ENCODE assay signal across 32 cellular contexts in genomic region chr10:121721257-121721656, GRCh38.
"Had no signal": no experiment of that assay in that cellular context is flagged by ENCODE, and none has a peak within 500 bp of the region (broad histone marks: within the 10 kb centered on the region; RNA-seq: fewer than 3 reads in every experiment).

No MANE protein-coding gene starts in this region.

- H3K4me1 ChIP-seq: adrenal gland, body of pancreas, breast epithelium had no signal

- DNase-seq: activated B cell treated with CpG ODN at 0.5 μM for 24 hours; activated CD4-positive, alpha-beta memory T cell treated with anti-CD3 and anti-CD28 coated beads for 36 hours; activated CD4-positive, alpha-beta T cell treated with anti-CD3 and anti-CD28 coated beads for 4 hours; activated CD4-positive, alpha-beta T cell treated with anti-CD3 and anti-CD28 coated beads, Interleukin-2, amount 10 ng/mL, durations not matched to agents 24 days and 14 days; activated CD4-positive, alpha-beta T cell treated with anti-CD3 and anti-CD28 coated beads, Interleukin-2, amount 50 U/mL, for 1 hour; activated CD4-positive, alpha-beta T cell treated with anti-CD3 and anti-CD28 coated beads, Interleukin-2, amount 50 U/mL, for 4 hours; activated CD4-positive, CD25-positive, alpha-beta regulatory T cell treated with anti-CD3 and anti-CD28 coated beads, Interleukin-2, amount 50 U/mL, for 72 hours; activated CD8-positive, alpha-beta memory T cell treated with anti-CD3 and anti-CD28 coated beads, Interleukin-2, amount 50 U/mL, for 4 hours; activated CD8-positive, alpha-beta T cell treated with anti-CD3 and anti-CD28 coated beads for 36 hours; activated effector memory CD4-positive, alpha-beta T cell treated with anti-CD3 and anti-CD28 coated beads, Interleukin-2, amount 50 U/mL, for 16 hours; activated gamma-delta T cell treated with Interleukin-2 at 50 U/mL for 16 hours; activated naive CD4-positive, alpha-beta T cell; activated naive CD4-positive, alpha-beta T cell treated with anti-CD3 and anti-CD28 coated beads for 36 hours; activated naive CD4-positive, alpha-beta T cell treated with anti-CD3 and anti-CD28 coated beads, Interleukin-2, amount 50 U/mL, for 16 hours; activated naive CD8-positive, alpha-beta T cell treated with anti-CD3 and anti-CD28 coated beads for 36 hours; activated T-cell treated with anti-CD3 and anti-CD28 coated beads for 4 hours; activated T-cell treated with anti-CD3 and anti-CD28 coated beads, Interleukin-2, amount 50 U/mL, for 1 hour; activated T-cell treated with anti-CD3 and anti-CD28 coated beads, Interleukin-2, amount 50 U/mL, for 4 hours; activated T-cell treated with anti-CD3 and anti-CD28 coated beads, Interleukin-2, amount 50 U/mL, for 72 hours; adrenal gland; amniotic stem cell; aorta; body of pancreas; brain microvascular endothelial cell; SW 1271; T-helper 1 cell; T-helper 2 cell; T-helper 9 cell had no signal

- H3K36me3 ChIP-seq: adrenal gland, brain microvascular endothelial cell, breast epithelium had no signal

- H3K27me3 ChIP-seq: adrenal gland, body of pancreas, brain microvascular endothelial cell, breast epithelium had no signal

- H3K4me3 ChIP-seq: adrenal gland, body of pancreas, breast epithelium had no signal

- H3K9me3 ChIP-seq: adrenal gland, body of pancreas, breast epithelium had no signal

- ATAC-seq: activated CD8-positive, alpha-beta T cell treated with anti-CD3 and anti-CD28 coated beads for 36 hours; activated naive CD4-positive, alpha-beta T cell treated with anti-CD3 and anti-CD28 coated beads, Interleukin-2, amount 50 U/mL, for 72 hours; activated T-cell treated with anti-CD3 and anti-CD28 coated beads, Interleukin-2, amount 50 U/mL, for 4 hours; activated T-cell treated with anti-CD3 and anti-CD28 coated beads, Interleukin-2, amount 50 U/mL, for 72 hours; activated T-helper 17 cell treated with anti-CD3 and anti-CD28 coated beads, Interleukin-2, amount 50 U/mL, for 72 hours; body of pancreas had no signal

- H3K27ac ChIP-seq: adrenal gland, body of pancreas, brain microvascular endothelial cell, breast epithelium, VCaP had no signal
